Comparison of ENCODE assay signal across 8 cellular contexts in genomic region chr15:79091204-79091867, GRCh38. TPM values are rescaled to one million over a fixed set of nuclear protein-coding genes. Genes with fewer than 3 reads are reported as not detected.
A peak's percentile ranks its signal among the peaks of the same experiment; 100 is the strongest.
DNase-seq lines count a peak whose midpoint lies in the region; ATAC-seq and TF ChIP-seq lines count a peak whose summit lies in the region.

No MANE protein-coding gene starts in this region.

- H3K27ac Mint-ChIP-seq in activated naive CD4-positive, alpha-beta T cell treated with anti-CD3 and anti-CD28 coated beads, Interleukin-2, amount 10 ng/mL, durations not matched to agents 7 days and 5 days: no peak overlapping the region

- H3K4me3 ChIP-seq in heart right ventricle: peak overlapping the region; percentile 6 to 37 (median 22)
- H3K4me3 ChIP-seq in lower lobe of right lung: peak overlapping the region; percentile 26

- H3K4me1 ChIP-seq in heart right ventricle (peaks cover 0 to 24% (median 20%) of the 10 kb centered on the region in 9 donors), lower lobe of right lung (peaks cover 15% of the 10 kb centered on the region)

- intact Hi-C loops in heart right ventricle (cut with DNase I): no loop called here
- intact Hi-C loops in left cardiac atrium (cut with DNase I): no loop called here
- intact Hi-C loops in lower lobe of right lung (cut with DNase I): no loop called here

- H3K27me3 ChIP-seq in heart right ventricle (peaks cover 25 to 81% (median 76%) of the 10 kb centered on the region in 7 donors), lower lobe of right lung (ENCODE audit: low read depth) (peaks cover 66% of the 10 kb centered on the region)

- no peaks in the 10 kb centered on the region for H3K36me3 Mint-ChIP-seq in activated naive CD4-positive, alpha-beta T cell treated with anti-CD3 and anti-CD28 coated beads, Interleukin-2, amount 10 ng/mL, durations not matched to agents 7 days and 5 days

- H3K9me3 ChIP-seq in heart right ventricle: no peaks in the 10 kb centered on the region
- no peaks in the 10 kb centered on the region for H3K9me3 ChIP-seq in lower lobe of right lung

- H3K27me3 Mint-ChIP-seq in activated naive CD4-positive, alpha-beta T cell treated with anti-CD3 and anti-CD28 coated beads, Interleukin-2, amount 10 ng/mL, durations not matched to agents 7 days and 5 days: peaks cover 89% of the 10 kb centered on the region

- no peak overlapping the region for H3K27ac ChIP-seq in heart right ventricle
- H3K27ac ChIP-seq in lower lobe of right lung: no peak overlapping the region

- H3K9me3 Mint-ChIP-seq in activated naive CD4-positive, alpha-beta T cell treated with anti-CD3 and anti-CD28 coated beads, Interleukin-2, amount 10 ng/mL, durations not matched to agents 7 days and 5 days: no peaks in the 10 kb centered on the region

- TF ChIP-seq CTCF in heart right ventricle (IDR thresholded peaks at IDR 0.05): no peak
- TF ChIP-seq CTCF in lower lobe of right lung (IDR thresholded peaks at IDR 0.05): no peak

- ATAC-seq in heart right ventricle (peak in 1 of 8 donors; percentile 38), left cardiac atrium (no peak), lower lobe of right lung (peak; percentile 31 to 38), HG02798 (IDR thresholded peaks at IDR 0.05; ENCODE audit: poor library complexity, unreplicated experiment) (no peak)

- CTCF ChIA-PET in activated naive CD4-positive, alpha-beta T cell treated with anti-CD3 and anti-CD28 coated beads, Interleukin-2, amount 10 ng/mL, durations not matched to agents 7 days and 5 days (lab: Charles Lee): no interaction called here

- DNase-seq in heart right ventricle (no peak), left cardiac atrium (no peak), lower lobe of right lung (no peak), ureter (ENCODE audit: low spot score) (peak; percentile 9)
- peak; percentile 43 to 54 for DNase-seq in activated T-cell treated with anti-CD3 and anti-CD28 coated beads, Interleukin-2, amount 50 U/mL, for 48 hours
- no peak for DNase-seq in activated naive CD4-positive, alpha-beta T cell treated with anti-CD3 and anti-CD28 coated beads, Interleukin-2, amount 10 ng/mL, durations not matched to agents 7 days and 5 days
- no peak for DNase-seq in activated effector memory CD4-positive, alpha-beta T cell treated with Interleukin-2 at 50 U/mL for 16 hours

- H3K36me3 ChIP-seq in heart right ventricle: no peaks in the 10 kb centered on the region
- no peaks in the 10 kb centered on the region for H3K36me3 ChIP-seq in lower lobe of right lung

- 1 to 2% methylated on average over 53 of the region's 53 CpGs for WGBS in heart right ventricle, 2 donors

- H3K4me3 Mint-ChIP-seq in activated naive CD4-positive, alpha-beta T cell treated with anti-CD3 and anti-CD28 coated beads, Interleukin-2, amount 10 ng/mL, durations not matched to agents 7 days and 5 days: no peak overlapping the region

- peaks cover 6% of the 10 kb centered on the region for H3K4me1 Mint-ChIP-seq in activated naive CD4-positive, alpha-beta T cell treated with anti-CD3 and anti-CD28 coated beads, Interleukin-2, amount 10 ng/mL, durations not matched to agents 7 days and 5 days

RNA-seq across cellular contexts. Expression of gene RASGRF1, which starts 0.8 kb away (rescaled TPM):
- under 1 TPM in 2 of 10 donors, not detected in 8; 0.37 to 0.86 TPM for total RNA-seq in heart right ventricle
- under 1 TPM in 1 of 2 donors, not detected in 1; under 0.01 TPM for polyA plus RNA-seq in heart right ventricle
- not detected for total RNA-seq in left cardiac atrium
- total RNA-seq in lower lobe of right lung: 82.6 TPM
- 2.1 TPM for total RNA-seq in ureter

Comparison
In these comparisons a context has a peak if more than half of its experiments do, and no peak if none do; other contexts are left out.
1. ATAC-seq: peak in lower lobe of right lung (2 of 2); none in left cardiac atrium (0 of 2) and HG02798 (single experiment).
2. DNase-seq: peak in activated T-cell treated with anti-CD3 and anti-CD28 coated beads, Interleukin-2, amount 50 U/mL, for 48 hours (2 of 2) and ureter (single experiment); none in heart right ventricle (0 of 2), left cardiac atrium (single experiment), lower lobe of right lung (single experiment), activated naive CD4-positive, alpha-beta T cell treated with anti-CD3 and anti-CD28 coated beads, Interleukin-2, amount 10 ng/mL, durations not matched to agents 7 days and 5 days (single experiment) and activated effector memory CD4-positive, alpha-beta T cell treated with Interleukin-2 at 50 U/mL for 16 hours (single experiment).
3. RNA of gene RASGRF1, which starts 0.8 kb away (total RNA-seq): 82.6 TPM in lower lobe of right lung (single experiment); 2.1 TPM in ureter (single experiment), not detected in left cardiac atrium and 0.37 to 0.86 TPM in heart right ventricle; every median in the first group is over 10 times any median in the second.